In the genomic region with DNA sequence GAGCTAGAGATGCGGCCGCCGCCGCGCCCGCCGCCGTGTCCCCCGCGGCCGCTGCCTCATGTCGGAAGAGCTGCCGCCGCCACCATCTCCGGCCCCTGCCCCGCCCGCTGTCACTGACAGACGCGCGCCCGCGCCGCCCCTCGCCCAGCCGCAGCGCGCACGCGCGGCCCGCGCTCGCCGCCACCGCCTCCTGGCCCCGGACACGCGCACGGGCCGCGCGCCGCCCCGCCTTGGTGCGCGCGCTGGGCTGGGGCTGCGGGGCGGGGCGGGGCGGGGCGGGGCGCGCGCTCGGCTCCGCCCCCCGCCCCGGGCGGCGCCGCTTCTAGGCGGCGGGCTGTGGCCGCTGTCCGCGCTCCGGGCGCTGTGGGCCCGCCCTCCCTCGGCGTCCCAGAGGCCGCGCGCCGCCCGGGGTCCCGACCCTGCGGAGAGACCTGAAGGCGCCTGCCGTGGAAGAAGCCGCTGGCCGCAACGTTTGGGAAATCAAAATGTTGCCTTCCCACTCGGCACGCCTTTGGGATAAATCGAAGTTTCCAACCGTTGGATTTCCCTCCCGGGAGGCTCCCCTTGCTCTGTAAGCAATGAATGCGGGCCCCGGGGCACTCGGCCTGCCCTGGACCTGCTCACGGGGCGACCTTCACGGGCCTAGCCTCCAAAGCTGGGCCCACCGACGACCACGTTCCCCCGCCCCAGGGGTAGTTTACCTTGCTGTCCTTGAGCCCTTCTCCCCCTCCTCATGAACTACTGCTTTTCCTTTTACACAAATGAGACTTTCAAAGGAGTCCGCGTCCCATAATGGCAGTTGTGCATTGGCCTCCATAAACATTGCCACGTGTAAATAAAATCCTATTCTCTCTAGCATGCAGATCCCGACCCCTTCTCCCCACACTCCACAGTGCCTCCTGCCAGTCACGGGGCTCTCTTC, we compare ENCODE assay signal across 9 cellular contexts. TPM values are rescaled to one million over a fixed set of nuclear protein-coding genes. Genes with fewer than 3 reads are reported as not detected.
A peak's percentile ranks its signal among the peaks of the same experiment; 100 is the strongest.
DNase-seq lines count a peak whose midpoint lies in the region; ATAC-seq, FAIRE-seq and TF ChIP-seq lines count a peak whose summit lies in the region.
"Had no signal": no experiment of that assay in that cellular context is flagged by ENCODE, and none has a peak within 500 bp of the region (broad histone marks: within the 10 kb centered on the region; RNA-seq: fewer than 3 reads in every experiment).

A gene (minus strand): TSS at position 115 of the 922 bp plus-strand sequence. CDS start 1,000 bp downstream, outside the sequence.

- BruUV-seq in endothelial cell of umbilical vein (replicated peaks; lab: Mats Ljungman, UMichigan), result no TSS peak

- peaks cover 7% of the 10 kb centered on the region for H3K36me3 Mint-ChIP-seq in mesothelial cell of epicardium

- CTCF ChIA-PET in endothelial cell of umbilical vein (lab: Charles Lee), result interaction anchor here (1.0 to 5.7 kb wide), 3 partner anchors 134 to 178 kb away, joined by 3 to 33 read pairs (median 6); no protein-coding TSS in a partner anchor

- no peaks in the 10 kb centered on the region for H3K79me2 ChIP-seq in endothelial cell of umbilical vein (ENCODE audit: control insufficient read depth, insufficient read depth, low read length)

- no peak for TF ChIP-seq CTCF in endothelial cell of umbilical vein (IDR thresholded peaks at IDR 0.05; ENCODE audit: extremely low read depth in 1 of 2, insufficient read depth in 1 of 2, low read depth in 1 of 2, low read length in 2 of 2)
- no peak for TF ChIP-seq CTCF in mesothelial cell of epicardium (IDR thresholded peaks at IDR 0.05; ENCODE audit: unreplicated experiment)

- H3K4me3 ChIP-seq in endothelial cell of umbilical vein (replicated peaks in 1 of 3; ENCODE audit: insufficient read depth in 1 of 3, low read depth in 1 of 3, low read length in 3 of 3), result peak within 1 kb of the TSS; percentile 33 to 67 (median 42)

- H3K4me1 Mint-ChIP-seq in mesothelial cell of epicardium, result peaks cover 36% of the 10 kb centered on the region

- no peaks in the 10 kb centered on the region for H3K27me3 ChIP-seq in endothelial cell of umbilical vein (ENCODE audit: control insufficient read depth in 2 of 2, insufficient read depth in 2 of 2, low read length in 2 of 2)

- TF ChIP-seq POLR2A in endothelial cell of umbilical vein (IDR thresholded peaks at IDR 0.05; ENCODE audit: low read depth, low read length), result peak; percentile 47

- no peaks in the 10 kb centered on the region for H3K36me3 ChIP-seq in endothelial cell of umbilical vein (ENCODE audit: control insufficient read depth in 2 of 2, extremely low read depth in 1 of 2, insufficient read depth in 2 of 2, low read length in 2 of 2)

- H3K27ac ChIP-seq in endothelial cell of umbilical vein (ENCODE audit: insufficient read depth, low read depth, low read length), result peak within 1 kb of the TSS; percentile 15

- peak within 1 kb of the TSS; percentile 93 for H2AFZ ChIP-seq in endothelial cell of umbilical vein (ENCODE audit: low read depth, low read length)

- FAIRE-seq in endothelial cell of umbilical vein (lab: Jason Lieb, UNC), result peak; percentile 67
- FAIRE-seq: G401.6 had no signal

- intact Hi-C loops in endothelial cell of umbilical vein (cut with micrococcal nuclease), result loop anchor here (5.0 kb wide), 1 partner anchor 66 kb away; no protein-coding TSS in a partner anchor

- peak within 1 kb of the TSS; percentile 71 for H3K4me3 Mint-ChIP-seq in mesothelial cell of epicardium

- dilution Hi-C loops in endothelial cell of umbilical vein (cut with MboI; ENCODE audit: extremely low pct_ligation_motif_present, low sequenced_read_pairs), result no loop called here

- H4K20me1 ChIP-seq in endothelial cell of umbilical vein (replicated peaks; ENCODE audit: control insufficient read depth, extremely low read depth, insufficient read depth, low read length), result no peaks in the 10 kb centered on the region

- DNase-seq in NCI-H2107 (lab: John Stamatoyannopoulos, UW) (peak; percentile 48), NCI-H2107 treated with DMSO at 0.1 percent for 48 hours (lab: John Stamatoyannopoulos, UW; ENCODE audit: unreplicated experiment) (no peak), NCI-H774 (lab: John Stamatoyannopoulos, UW) (peak; percentile 88), activated T-cell treated with anti-CD3 and anti-CD28 coated beads for 1 hour (ENCODE audit: low read depth) (peak; percentile 65), endothelial cell of umbilical vein (ENCODE audit: low read depth, low spot score) (peak; percentile 47), mesothelial cell of epicardium (ENCODE audit: low spot score in 2 of 2, unreplicated experiment in 2 of 2) (peak; percentile 81 to 82)
- peak; percentile 26 for DNase-seq in stimulated activated CD8-positive, alpha-beta memory T cell treated with anti-CD3 and anti-CD28 coated beads, Interleukin-15, amount 100 ng/mL, for 1 hour (ENCODE audit: low read depth)

- peak within 1 kb of the TSS; percentile 79 for H3K4me2 ChIP-seq in endothelial cell of umbilical vein (ENCODE audit: insufficient read depth, low read length)

- peak; percentile 51 for ATAC-seq in HG03045 (IDR thresholded peaks at IDR 0.05; ENCODE audit: unreplicated experiment)

- H3K9ac ChIP-seq in endothelial cell of umbilical vein (replicated peaks; ENCODE audit: extremely low read depth, insufficient read depth, low read length), result peak within 1 kb of the TSS; percentile 69

- POLR2A ChIA-PET in endothelial cell of umbilical vein (lab: Charles Lee), result no interaction called here

- no peaks in the 10 kb centered on the region for H3K9me3 ChIP-seq in endothelial cell of umbilical vein (replicated peaks; ENCODE audit: control insufficient read depth, insufficient read depth, low read length)

- H3K27ac Mint-ChIP-seq in mesothelial cell of epicardium, result peak within 1 kb of the TSS; percentile 52

- H3K9me1 ChIP-seq in endothelial cell of umbilical vein (replicated peaks; ENCODE audit: control insufficient read depth, extremely low read depth, insufficient read depth, low read length), result no peaks in the 10 kb centered on the region

- H3K9me3 Mint-ChIP-seq in mesothelial cell of epicardium, result no peaks in the 10 kb centered on the region

- H3K27me3 Mint-ChIP-seq in mesothelial cell of epicardium (ENCODE audit: low read depth), result no peaks in the 10 kb centered on the region

- H3K4me1 ChIP-seq in endothelial cell of umbilical vein (ENCODE audit: control insufficient read depth, extremely low read depth, insufficient read depth, low read length), result peaks cover 17% of the 10 kb centered on the region

TF ChIP-seq in endothelial cell of umbilical vein, 7 proteins besides CTCF, POLR2A, EP300 and RAD21:
- TF ChIP-seq POLR2AphosphoS5 (IDR thresholded peaks at IDR 0.05; ENCODE audit: insufficient read depth, low read depth, low read length), result peak; percentile 29
- no peak for TF ChIP-seq GATA2 (IDR thresholded peaks at IDR 0.05; ENCODE audit: insufficient read depth, insufficient read length, low read depth, low read length)
- TF ChIP-seq FOS (IDR thresholded peaks at IDR 0.05; ENCODE audit: borderline replicate concordance, insufficient read depth, low read length), result no peak

RNA-seq across cellular contexts. Expression of the gene that starts here (rescaled TPM):
- total RNA-seq in endothelial cell of umbilical vein (13.1 and 14.0 TPM in 2 replicates), mesothelial cell of epicardium (10.4 to 13.8 TPM (median 13.1 TPM) in 3 replicates)
- 6.8 and 9.1 TPM in 2 replicates for polyA plus RNA-seq in endothelial cell of umbilical vein
- polyA plus RNA-seq in endothelial cell of umbilical vein (2011; cell fraction: cytosol; rRNA removed), result 6.7 and 7.0 TPM in 2 replicates
- 11.7 and 12.2 TPM in 2 replicates for polyA plus RNA-seq in endothelial cell of umbilical vein (2011; cell fraction: nucleus; rRNA removed)
- 8.1 and 11.3 TPM in 2 replicates for polyA plus RNA-seq in endothelial cell of umbilical vein (2012)
- polyA minus RNA-seq in endothelial cell of umbilical vein, result 15.1 and 16.0 TPM in 2 replicates
- polyA minus RNA-seq in endothelial cell of umbilical vein (2011; cell fraction: cytosol; rRNA and poly(A)+ RNA removed), result 27.2 TPM
- polyA minus RNA-seq in endothelial cell of umbilical vein (2011; cell fraction: nucleus; rRNA and poly(A)+ RNA removed), result 10.3 and 10.8 TPM in 2 replicates
